In the genomic region with DNA sequence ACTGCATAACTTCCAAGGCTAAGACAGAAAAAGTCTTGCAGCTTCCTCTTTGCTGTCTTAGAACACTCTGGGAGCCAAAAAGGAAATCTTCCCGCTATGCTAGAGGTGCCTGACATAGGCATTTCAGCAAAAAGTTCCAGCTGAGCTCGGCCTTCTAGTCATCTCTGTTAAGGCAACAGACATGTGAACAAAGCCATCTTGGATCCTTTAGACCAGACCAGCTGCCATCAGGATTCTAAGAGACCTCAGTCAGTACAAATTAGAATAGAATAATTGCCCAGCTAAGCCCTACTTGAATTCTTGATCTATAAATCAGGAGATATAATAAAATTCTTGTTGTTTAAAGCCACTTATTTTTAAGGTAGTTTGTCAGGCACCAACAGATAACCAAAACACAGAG, we compare ENCODE assay signal across 1 cellular context.
TF ChIP-seq lines count a peak whose summit lies in the region.

No MANE protein-coding gene starts in this region.

TF ChIP-seq in IMR-90, 13 proteins besides CTCF, POLR2A, EP300 and RAD21 (continued from another document):
- no peak for TF ChIP-seq SMC3 (IDR thresholded peaks at IDR 0.05; ENCODE audit: low read depth, low read length)
- TF ChIP-seq, protein P1, sequence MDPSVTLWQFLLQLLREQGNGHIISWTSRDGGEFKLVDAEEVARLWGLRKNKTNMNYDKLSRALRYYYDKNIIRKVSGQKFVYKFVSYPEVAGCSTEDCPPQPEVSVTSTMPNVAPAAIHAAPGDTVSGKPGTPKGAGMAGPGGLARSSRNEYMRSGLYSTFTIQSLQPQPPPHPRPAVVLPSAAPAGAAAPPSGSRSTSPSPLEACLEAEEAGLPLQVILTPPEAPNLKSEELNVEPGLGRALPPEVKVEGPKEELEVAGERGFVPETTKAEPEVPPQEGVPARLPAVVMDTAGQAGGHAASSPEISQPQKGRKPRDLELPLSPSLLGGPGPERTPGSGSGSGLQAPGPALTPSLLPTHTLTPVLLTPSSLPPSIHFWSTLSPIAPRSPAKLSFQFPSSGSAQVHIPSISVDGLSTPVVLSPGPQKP (IDR thresholded peaks at IDR 0.05; ENCODE audit: borderline replicate concordance, low read depth, low read length) = no peak
